10 cellular contexts compared by ENCODE assay signal in the genomic region with DNA sequence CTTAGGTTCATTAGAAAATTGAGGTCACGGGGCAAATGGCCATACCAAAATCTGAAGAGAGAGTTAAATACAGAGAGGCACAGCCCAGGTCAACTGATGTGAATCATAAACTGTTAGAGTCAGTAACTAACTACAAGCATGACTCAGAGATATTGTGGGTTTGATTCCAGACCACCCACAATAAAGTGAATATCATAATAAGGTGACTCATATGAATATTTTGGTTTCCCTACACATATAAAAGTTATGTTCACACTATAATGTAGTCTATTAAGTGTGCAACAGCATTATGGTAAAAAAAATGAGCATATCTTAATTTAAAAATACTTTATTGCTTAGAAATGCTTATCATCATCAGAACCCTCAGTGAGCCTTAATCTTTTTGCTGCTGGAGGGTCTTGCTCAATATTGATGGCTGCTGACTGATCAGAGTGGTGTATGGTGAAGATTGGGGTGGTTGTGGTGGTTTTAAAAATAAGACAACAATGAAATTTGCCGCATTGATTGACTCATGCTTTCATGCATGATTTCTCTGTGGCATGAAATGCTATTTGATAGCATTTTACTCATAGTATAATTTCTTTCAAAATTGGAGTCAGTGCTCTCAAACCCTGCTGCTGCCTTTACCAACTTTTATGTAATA. TPM values are rescaled to one million over a fixed set of nuclear protein-coding genes. Genes with fewer than 3 reads are reported as not detected.
DNase-seq lines count a peak whose midpoint lies in the region; TF ChIP-seq lines count a peak whose summit lies in the region.
"Had no signal": no experiment of that assay in that cellular context is flagged by ENCODE, and none has a peak within 500 bp of the region (broad histone marks: within the 10 kb centered on the region; RNA-seq: fewer than 3 reads in every experiment).

No MANE protein-coding gene starts in this region.

- H3K79me2 ChIP-seq in OCI-LY7 (ENCODE audit: insufficient read depth, low read depth, low read length): no peaks in the 10 kb centered on the region

- CTCF ChIA-PET in OCI-LY7 (lab: Charles Lee; ENCODE audit: unreplicated experiment): no interaction called here

- TF ChIP-seq CTCF in fibroblast of mammary gland (conservative IDR thresholded peaks at IDR 0.05; ENCODE audit: control insufficient read depth, insufficient read depth, low read depth, low read length) (no peak), OCI-LY7 (conservative IDR thresholded peaks at IDR 0.05; ENCODE audit: low read length) (no peak)

- no peaks in the 10 kb centered on the region for H3K4me1 ChIP-seq in OCI-LY7 (ENCODE audit: insufficient read depth, low read length, poor library complexity, severe bottlenecking)

- H3K4me3 ChIP-seq in SK-N-MC (no peak overlapping the region), fibroblast of mammary gland (ENCODE audit: control insufficient read depth, low read depth, low read length) (no peak overlapping the region), OCI-LY7 (ENCODE audit: low read depth, low read length, poor library complexity, severe bottlenecking) (no peak overlapping the region)
- H3K4me3 ChIP-seq: esophagus squamous epithelium had no signal

- intact Hi-C loops in OCI-LY7 (cut with micrococcal nuclease; ENCODE audit: unreplicated experiment): no loop called here

- DNase-seq in H4 (ENCODE audit: low spot score) (peak; percentile 83), SK-N-MC (ENCODE audit: low read depth, low spot score) (no peak), fibroblast of mammary gland (ENCODE audit: low read depth) (peak; percentile 87), stromal cell of bone marrow (ENCODE audit: low read depth) (peak; percentile 81), activated T-cell treated with anti-CD3 and anti-CD28 coated beads for 4 hours (no peak), OCI-LY7 (ENCODE audit: low spot score) (no peak), globus pallidus (ENCODE audit: low spot score) (no peak)
- DNase-seq: DMS79 treated with DMSO at 0.1 percent for 48 hours, esophagus squamous epithelium, NCI-H1694 treated with DMSO at 0.1 percent for 48 hours had no signal

- no peaks in the 10 kb centered on the region for H4K20me1 ChIP-seq in OCI-LY7 (ENCODE audit: insufficient read depth, low read length)

- H3K36me3 ChIP-seq in SK-N-MC (ENCODE audit: insufficient read depth, low read length) (no peaks in the 10 kb centered on the region), OCI-LY7 (ENCODE audit: insufficient read depth, low read length) (no peaks in the 10 kb centered on the region)
- H3K36me3 ChIP-seq: esophagus squamous epithelium had no signal

- peaks cover 2% of the 10 kb centered on the region; the same call in 1 of the 2 replicates for H3K9me3 ChIP-seq in SK-N-MC (ENCODE audit: low read depth, low read length)
- H3K9me3 ChIP-seq in OCI-LY7 (ENCODE audit: low read length): no peaks in the 10 kb centered on the region
- H3K9me3 ChIP-seq: esophagus squamous epithelium had no signal

- H3K9ac ChIP-seq in SK-N-MC (ENCODE audit: insufficient read length): no peak overlapping the region

- no peak overlapping the region for H3K4me2 ChIP-seq in OCI-LY7 (ENCODE audit: low read length)

- no peak overlapping the region for H2AFZ ChIP-seq in OCI-LY7 (ENCODE audit: low read length)

- POLR2A ChIA-PET in OCI-LY7 (lab: Charles Lee): no interaction called here

- H3K9me2 ChIP-seq in OCI-LY7 (ENCODE audit: insufficient read depth, low read length): no peaks in the 10 kb centered on the region

- BruUV-seq in OCI-LY7 (replicated peaks; lab: Mats Ljungman, UMichigan): no TSS peak

- H3K27ac ChIP-seq in SK-N-MC (peak overlapping the region; percentile 67; the same call in 1 of the 2 replicates), OCI-LY7 (ENCODE audit: low read depth, low read length, poor library complexity, severe bottlenecking) (no peak overlapping the region)
- H3K27ac ChIP-seq: esophagus squamous epithelium had no signal

RNA-seq across cellular contexts. Expression of a gene that starts 53.1 kb away (rescaled TPM):
- 178 and 227 TPM in 2 replicates for total RNA-seq in H4 (2014; rRNA removed; shearing (Covaris generic))
- not detected in 2 replicates for total RNA-seq in OCI-LY7 (2014; rRNA removed; shearing (Covaris generic))
- total RNA-seq in OCI-LY7 (2022): not detected in 2 replicates

Comparison
In these comparisons a context has a peak if more than half of its experiments do, and no peak if none do; other contexts are left out.
1. DNase-seq: peak in H4 (single experiment), fibroblast of mammary gland (single experiment) and stromal cell of bone marrow (single experiment); none in SK-N-MC (single experiment), activated T-cell treated with anti-CD3 and anti-CD28 coated beads for 4 hours (single experiment), OCI-LY7 (single experiment) and globus pallidus (single experiment).
2. RNA of a gene that starts 53.1 kb away (total RNA-seq): 178 to 227 TPM in H4; not detected in OCI-LY7; every median in the first group is over 100 times any median in the second.